ENCODE assay signal across 8 cellular contexts in genomic region chr1:214558002-214558770, GRCh38. TPM values are rescaled to one million over a fixed set of nuclear protein-coding genes. Genes with fewer than 3 reads are reported as not detected.
A peak's percentile ranks its signal among the peaks of the same experiment; 100 is the strongest.
DNase-seq lines count a peak whose midpoint lies in the region; ATAC-seq and TF ChIP-seq lines count a peak whose summit lies in the region.

No MANE protein-coding gene starts in this region.

- no peak for TF ChIP-seq CTCF in right lobe of liver (IDR thresholded peaks at IDR 0.05)

- ATAC-seq in GM18502 (IDR thresholded peaks at IDR 0.05; ENCODE audit: poor library complexity, unreplicated experiment) = peak; percentile 48
- ATAC-seq in HG02885 (IDR thresholded peaks at IDR 0.05; ENCODE audit: poor library complexity, unreplicated experiment) = peak; percentile 58
- no peak for ATAC-seq in GM21390 (IDR thresholded peaks at IDR 0.05; ENCODE audit: unreplicated experiment)
- ATAC-seq in right lobe of liver = no peak

- DNase-seq in SW480 (ENCODE audit: low spot score) = peak; percentile 48
- DNase-seq in right lobe of liver = no peak
- DNase-seq in KG1 (lab: John Stamatoyannopoulos, UW) = no peak
- DNase-seq in LoVo (ENCODE audit: low spot score) = no peak

- intact Hi-C loops in right lobe of liver (cut with DNase I) = no loop called here

- H3K4me1 ChIP-seq in mesodermal cell (ENCODE audit: control insufficient read depth, insufficient read depth, low read length, poor library complexity, severe bottlenecking) (peaks cover 30% of the 10 kb centered on the region), right lobe of liver (no peaks in the 10 kb centered on the region)

- H3K27ac ChIP-seq in mesodermal cell (ENCODE audit: low read depth, low read length, severe bottlenecking) = peak overlapping the region; percentile 5
- H3K27ac ChIP-seq in right lobe of liver = no peak overlapping the region

- no peak for TF ChIP-seq POLR2A in right lobe of liver (IDR thresholded peaks at IDR 0.05)

- no peaks in the 10 kb centered on the region for H3K27me3 ChIP-seq in right lobe of liver

- H3K4me3 ChIP-seq in mesodermal cell (ENCODE audit: extremely low read depth, insufficient read depth, low read length, poor library complexity, severe bottlenecking) (no peak overlapping the region), right lobe of liver (no peak overlapping the region)

- H3K9me3 ChIP-seq in mesodermal cell (ENCODE audit: control insufficient read depth, low read length) (no peaks in the 10 kb centered on the region), right lobe of liver (no peaks in the 10 kb centered on the region)

- H3K36me3 ChIP-seq in mesodermal cell (ENCODE audit: control insufficient read depth, insufficient read depth, low read length) (no peaks in the 10 kb centered on the region), right lobe of liver (no peaks in the 10 kb centered on the region)

- 81 to 94% methylated on average over 4 of the region's 8 CpGs for WGBS in mesodermal cell (ENCODE audit: insufficient coverage in 2 of 2), 2 experiments
- WGBS in right lobe of liver (ENCODE audit: insufficient coverage, low coverage, low lambda C conversion rate, missing lambda C conversion rate) = 56% methylated on average over 8 of the region's 8 CpGs

RNA-seq across cellular contexts. Expression of gene PTPN14, which starts 6.8 kb away (rescaled TPM):
- polyA plus RNA-seq in mesodermal cell (2013, experiment 1 of 2) = 20.3 TPM
- 18.1 TPM for polyA plus RNA-seq in mesodermal cell (2013, experiment 2 of 2)
- total RNA-seq in right lobe of liver = 1 to 10 TPM; 1.6 to 4.6 (median 2.1) TPM

RNA-seq across cellular contexts. Expression of gene CENPF, which starts 44.8 kb away (rescaled TPM):
- polyA plus RNA-seq in mesodermal cell (2013, experiment 1 of 2) = 52.7 TPM
- 77.4 TPM for polyA plus RNA-seq in mesodermal cell (2013, experiment 2 of 2)
- 1 to 10 TPM in 3 of 6 experiments, under 1 TPM in 3; 0.13 to 3.3 (median 1.0) TPM for total RNA-seq in right lobe of liver

Comparison
In these comparisons a context has a peak if more than half of its experiments do, and no peak if none do; other contexts are left out.
1. ATAC-seq: peak in GM18502 (single experiment) and HG02885 (single experiment); none in GM21390 (single experiment) and right lobe of liver (0 of 4).